8 cellular contexts compared by ENCODE assay signal in the genomic region with DNA sequence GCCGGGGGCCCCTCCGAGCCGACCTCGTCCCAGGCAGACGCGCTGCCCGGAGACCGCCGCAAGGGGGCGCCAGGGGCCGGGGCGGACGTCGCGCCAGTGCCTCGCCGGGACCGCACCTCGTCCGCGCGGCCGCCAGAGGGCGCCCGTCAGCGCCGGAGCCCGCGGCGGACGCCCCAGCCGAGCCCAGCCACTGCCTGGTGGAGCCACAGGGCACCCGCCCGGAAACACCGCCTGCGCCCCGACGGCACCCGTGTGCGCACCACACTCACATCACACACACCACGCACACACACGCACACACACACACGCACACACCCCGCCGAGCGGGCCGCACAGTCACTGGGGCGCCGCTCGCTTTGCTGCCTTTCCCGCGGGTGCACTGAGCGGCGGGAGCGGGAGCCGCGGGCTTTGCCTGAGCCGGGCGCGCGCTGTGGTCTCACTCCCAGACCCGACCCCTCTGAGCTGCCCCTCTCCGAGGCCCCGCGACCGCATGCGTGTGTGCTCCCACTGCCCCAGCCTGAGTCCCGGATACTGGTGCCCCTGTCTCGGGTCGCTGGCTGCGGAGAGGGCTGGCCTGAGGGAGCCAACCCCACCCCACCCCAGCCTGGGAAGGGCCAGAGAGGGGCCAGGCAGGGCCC.
DNase-seq lines count a peak whose midpoint lies in the region; ATAC-seq and TF ChIP-seq lines count a peak whose summit lies in the region.

No MANE protein-coding gene starts in this region.

- peak overlapping the region; percentile 51 for H3K4me3 ChIP-seq in brain microvascular endothelial cell (ENCODE audit: low read depth, low read length)

- ATAC-seq in GM19463 (IDR thresholded peaks at IDR 0.05; ENCODE audit: unreplicated experiment) (peak; percentile 96), HG03469 (IDR thresholded peaks at IDR 0.05; ENCODE audit: unreplicated experiment) (peak; percentile 89), SK-N-SH treated with all-trans-retinoic acid at 6 μM for 48 hours (peak; percentile 92)

- peak; percentile 49 for TF ChIP-seq CTCF in brain microvascular endothelial cell (IDR thresholded peaks at IDR 0.05; ENCODE audit: low read depth, low read length, missing control alignments)

- in situ Hi-C loops in brain microvascular endothelial cell (cut with HindIII; ENCODE audit: low pct_ligation_motif_present, low sequenced_read_pairs), result no loop called here

- DNase-seq in COLO829 (ENCODE audit: low spot score), result peak; percentile 23
- peak; percentile 6 for DNase-seq in brain microvascular endothelial cell
- peak; percentile 81 for DNase-seq in islet precursor cell
- DNase-seq in stimulated activated CD4-positive, alpha-beta T cell treated with anti-CD3 and anti-CD28 coated beads, Interleukin-12 subunit alpha, Interleukin-12 subunit beta, amount 100 ng/mL, for 4 hours, result peak; percentile 48
- no peak for DNase-seq in OCI-M2 (lab: John Stamatoyannopoulos, UW; ENCODE audit: unreplicated experiment)

- no peaks in the 10 kb centered on the region for H3K27me3 ChIP-seq in brain microvascular endothelial cell (replicated peaks)

- H3K27ac ChIP-seq in brain microvascular endothelial cell, result no peak overlapping the region

- no peaks in the 10 kb centered on the region for H3K36me3 ChIP-seq in brain microvascular endothelial cell (replicated peaks)

TF ChIP-seq in SK-N-SH treated with all-trans-retinoic acid at 6 μM for 48 hours, 23 proteins besides CTCF, POLR2A, EP300 and RAD21:
- TF ChIP-seq ZNF565 (CRISPR knock-in tag; conservative IDR thresholded peaks at IDR 0.05; ENCODE audit: low read depth), result no peak
- TF ChIP-seq ZC3H10 (CRISPR knock-in tag; IDR thresholded peaks at IDR 0.05), result no peak
- no peak for TF ChIP-seq SNAI2 (CRISPR knock-in tag; IDR thresholded peaks at IDR 0.05)
- no peak for TF ChIP-seq GLIS3 (CRISPR knock-in tag; IDR thresholded peaks at IDR 0.05)
- no peak for TF ChIP-seq ZNF70 (CRISPR knock-in tag; IDR thresholded peaks at IDR 0.05)
- no peak for TF ChIP-seq ISL1 (CRISPR knock-in tag; IDR thresholded peaks at IDR 0.05)
- no peak for TF ChIP-seq ZFP30 (CRISPR knock-in tag; IDR thresholded peaks at IDR 0.05)
- TF ChIP-seq, protein P1, sequence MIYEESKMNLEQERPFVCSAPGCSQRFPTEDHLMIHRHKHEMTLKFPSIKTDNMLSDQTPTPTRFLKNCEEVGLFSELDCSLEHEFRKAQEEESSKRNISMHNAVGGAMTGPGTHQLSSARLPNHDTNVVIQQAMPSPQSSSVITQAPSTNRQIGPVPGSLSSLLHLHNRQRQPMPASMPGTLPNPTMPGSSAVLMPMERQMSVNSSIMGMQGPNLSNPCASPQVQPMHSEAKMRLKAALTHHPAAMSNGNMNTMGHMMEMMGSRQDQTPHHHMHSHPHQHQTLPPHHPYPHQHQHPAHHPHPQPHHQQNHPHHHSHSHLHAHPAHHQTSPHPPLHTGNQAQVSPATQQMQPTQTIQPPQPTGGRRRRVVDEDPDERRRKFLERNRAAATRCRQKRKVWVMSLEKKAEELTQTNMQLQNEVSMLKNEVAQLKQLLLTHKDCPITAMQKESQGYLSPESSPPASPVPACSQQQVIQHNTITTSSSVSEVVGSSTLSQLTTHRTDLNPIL (CRISPR knock-in tag; IDR thresholded peaks at IDR 0.05; ENCODE audit: low read depth), result no peak
- TF ChIP-seq OSR1 (CRISPR knock-in tag; IDR thresholded peaks at IDR 0.05), result no peak
- TF ChIP-seq, protein P2, sequence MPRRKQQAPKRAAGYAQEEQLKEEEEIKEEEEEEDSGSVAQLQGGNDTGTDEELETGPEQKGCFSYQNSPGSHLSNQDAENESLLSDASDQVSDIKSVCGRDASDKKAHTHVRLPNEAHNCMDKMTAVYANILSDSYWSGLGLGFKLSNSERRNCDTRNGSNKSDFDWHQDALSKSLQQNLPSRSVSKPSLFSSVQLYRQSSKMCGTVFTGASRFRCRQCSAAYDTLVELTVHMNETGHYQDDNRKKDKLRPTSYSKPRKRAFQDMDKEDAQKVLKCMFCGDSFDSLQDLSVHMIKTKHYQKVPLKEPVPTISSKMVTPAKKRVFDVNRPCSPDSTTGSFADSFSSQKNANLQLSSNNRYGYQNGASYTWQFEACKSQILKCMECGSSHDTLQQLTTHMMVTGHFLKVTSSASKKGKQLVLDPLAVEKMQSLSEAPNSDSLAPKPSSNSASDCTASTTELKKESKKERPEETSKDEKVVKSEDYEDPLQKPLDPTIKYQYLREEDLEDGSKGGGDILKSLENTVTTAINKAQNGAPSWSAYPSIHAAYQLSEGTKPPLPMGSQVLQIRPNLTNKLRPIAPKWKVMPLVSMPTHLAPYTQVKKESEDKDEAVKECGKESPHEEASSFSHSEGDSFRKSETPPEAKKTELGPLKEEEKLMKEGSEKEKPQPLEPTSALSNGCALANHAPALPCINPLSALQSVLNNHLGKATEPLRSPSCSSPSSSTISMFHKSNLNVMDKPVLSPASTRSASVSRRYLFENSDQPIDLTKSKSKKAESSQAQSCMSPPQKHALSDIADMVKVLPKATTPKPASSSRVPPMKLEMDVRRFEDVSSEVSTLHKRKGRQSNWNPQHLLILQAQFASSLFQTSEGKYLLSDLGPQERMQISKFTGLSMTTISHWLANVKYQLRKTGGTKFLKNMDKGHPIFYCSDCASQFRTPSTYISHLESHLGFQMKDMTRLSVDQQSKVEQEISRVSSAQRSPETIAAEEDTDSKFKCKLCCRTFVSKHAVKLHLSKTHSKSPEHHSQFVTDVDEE (CRISPR knock-in tag; IDR thresholded peaks at IDR 0.05), result no peak
- no peak for TF ChIP-seq PPARA (CRISPR knock-in tag; IDR thresholded peaks at IDR 0.05; ENCODE audit: borderline replicate concordance)
- TF ChIP-seq, protein P3, sequence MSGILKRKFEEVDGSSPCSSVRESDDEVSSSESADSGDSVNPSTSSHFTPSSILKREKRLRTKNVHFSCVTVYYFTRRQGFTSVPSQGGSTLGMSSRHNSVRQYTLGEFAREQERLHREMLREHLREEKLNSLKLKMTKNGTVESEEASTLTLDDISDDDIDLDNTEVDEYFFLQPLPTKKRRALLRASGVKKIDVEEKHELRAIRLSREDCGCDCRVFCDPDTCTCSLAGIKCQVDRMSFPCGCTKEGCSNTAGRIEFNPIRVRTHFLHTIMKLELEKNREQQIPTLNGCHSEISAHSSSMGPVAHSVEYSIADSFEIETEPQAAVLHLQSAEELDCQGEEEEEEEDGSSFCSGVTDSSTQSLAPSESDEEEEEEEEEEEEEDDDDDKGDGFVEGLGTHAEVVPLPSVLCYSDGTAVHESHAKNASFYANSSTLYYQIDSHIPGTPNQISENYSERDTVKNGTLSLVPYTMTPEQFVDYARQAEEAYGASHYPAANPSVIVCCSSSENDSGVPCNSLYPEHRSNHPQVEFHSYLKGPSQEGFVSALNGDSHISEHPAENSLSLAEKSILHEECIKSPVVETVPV (CRISPR knock-in tag; IDR thresholded peaks at IDR 0.05), result no peak
- TF ChIP-seq RARB (CRISPR knock-in tag; IDR thresholded peaks at IDR 0.05), result no peak
- TF ChIP-seq ZFP3 (CRISPR knock-in tag; IDR thresholded peaks at IDR 0.05), result no peak
- TF ChIP-seq TCF4 (CRISPR knock-in tag; IDR thresholded peaks at IDR 0.05; ENCODE audit: borderline replicate concordance), result no peak
- TF ChIP-seq ARNTL (CRISPR knock-in tag; IDR thresholded peaks at IDR 0.05; ENCODE audit: borderline replicate concordance, low read depth), result no peak
- no peak for TF ChIP-seq TOX (CRISPR knock-in tag; IDR thresholded peaks at IDR 0.05; ENCODE audit: borderline replicate concordance)
- no peak for TF ChIP-seq CSDC2 (CRISPR knock-in tag; IDR thresholded peaks at IDR 0.05)
TF ChIP-seq in SK-N-SH treated with all-trans-retinoic acid at 6 μM for 48 hours: peak in this region for 0.
